In genomic region chr2:18987592-18988073, GRCh38 we compare ENCODE assay signal across 9 cellular contexts.
DNase-seq lines count a peak whose midpoint lies in the region; ATAC-seq and TF ChIP-seq lines count a peak whose summit lies in the region.
"Had no signal": no experiment of that assay in that cellular context is flagged by ENCODE, and none has a peak within 500 bp of the region (broad histone marks: within the 10 kb centered on the region; RNA-seq: fewer than 3 reads in every experiment).

No MANE protein-coding gene starts in this region.

- 0 out of 2 replicates have a peak overlapping the region, but pooled peaks have one; percentile 11 for H3K9ac ChIP-seq in GM23248

- H3F3A ChIP-seq in GM23248 (ENCODE audit: insufficient read depth) = peaks cover 36% of the 10 kb centered on the region
- H3F3A ChIP-seq in PC-9 (ENCODE audit: insufficient read depth, low read depth) = peaks cover 25% of the 10 kb centered on the region

- H2AFZ ChIP-seq in GM23248 (peak overlapping the region; percentile 23; the same call in 1 of the 2 replicates), PC-9 (no peak overlapping the region)

- CTCF ChIA-PET in PC-9 (lab: Charles Lee) = no interaction called here

- H3K9me3 ChIP-seq in GM23248 (ENCODE audit: low read depth) = no peaks in the 10 kb centered on the region
- H3K9me3 ChIP-seq in PC-9 (ENCODE audit: insufficient read depth, low read depth) = peaks cover 10% of the 10 kb centered on the region; the same call in 1 of the 2 replicates
- H3K9me3 ChIP-seq: HAP-1 had no signal

- H3K9me2 ChIP-seq in GM23248 (ENCODE audit: insufficient read depth) (no peaks in the 10 kb centered on the region; the same call in 1 of the 2 replicates), PC-9 (ENCODE audit: insufficient read depth) (no peaks in the 10 kb centered on the region)

- peak overlapping the region; percentile 26; the same call in 1 of the 2 replicates for H3K4me3 ChIP-seq in GM23248
- H3K4me3 ChIP-seq in PC-9 = no peak overlapping the region
- no peak overlapping the region for H3K4me3 ChIP-seq in coronary artery
- H3K4me3 ChIP-seq: HAP-1 had no signal

- peaks cover 54% of the 10 kb centered on the region for H3K4me1 ChIP-seq in GM23248 (ENCODE audit: insufficient read depth)
- H3K4me1 ChIP-seq in PC-9 (replicated peaks; ENCODE audit: insufficient read depth) = peaks cover 35% of the 10 kb centered on the region
- H3K4me1 ChIP-seq: HAP-1 had no signal

- peak overlapping the region; percentile 33 for H3K27ac ChIP-seq in GM23248
- no peak overlapping the region for H3K27ac ChIP-seq in PC-9
- H3K27ac ChIP-seq in coronary artery = no peak overlapping the region

- no peaks in the 10 kb centered on the region for H3K27me3 ChIP-seq in GM23248 (replicated peaks; ENCODE audit: insufficient read depth)
- no peaks in the 10 kb centered on the region for H3K27me3 ChIP-seq in PC-9 (ENCODE audit: insufficient read depth, low read depth)

- POLR2A ChIA-PET in PC-9 (lab: Charles Lee; ENCODE audit: unreplicated experiment) = interaction anchor here (0.6 kb wide), 1 partner anchor 153 kb away, joined by 5 read pairs; no protein-coding TSS in a partner anchor

- H3K36me3 ChIP-seq in GM23248 (ENCODE audit: low read depth) = no peaks in the 10 kb centered on the region
- H3K36me3 ChIP-seq in PC-9 (ENCODE audit: low read depth) = no peaks in the 10 kb centered on the region
- H3K36me3 ChIP-seq: HAP-1 had no signal

- H3K4me2 ChIP-seq in GM23248 (ENCODE audit: unreplicated experiment) (peak overlapping the region; percentile 59), PC-9 (no peak overlapping the region)

- H3K79me2 ChIP-seq in GM23248 (ENCODE audit: insufficient read depth) (no peaks in the 10 kb centered on the region), PC-9 (ENCODE audit: low read depth) (no peaks in the 10 kb centered on the region)

- intact Hi-C loops in PC-9 (cut with micrococcal nuclease; ENCODE audit: unreplicated experiment) = no loop called here

- BruUV-seq in PC-9 (replicated peaks; lab: Mats Ljungman, UMichigan) = no TSS peak

- TF ChIP-seq CTCF in PC-9 (conservative IDR thresholded peaks at IDR 0.05) (no peak), coronary artery (IDR thresholded peaks at IDR 0.05) (no peak)

- no peak for ATAC-seq in HG02759 (IDR thresholded peaks at IDR 0.05; ENCODE audit: unreplicated experiment)

- 1 to 2% methylated on average over 4 of the region's 4 CpGs for WGBS in GM23248 (ENCODE audit: low coverage in 1 of 2, low lambda C conversion rate in 2 of 2, missing lambda C conversion rate in 2 of 2), 2 experiments

- H4K20me1 ChIP-seq in GM23248 (ENCODE audit: insufficient read depth) = no peaks in the 10 kb centered on the region
- no peaks in the 10 kb centered on the region for H4K20me1 ChIP-seq in PC-9 (ENCODE audit: insufficient read depth)

- DNase-seq in GM23248 (peak; percentile 95), PC-9 (peak; percentile 60 to 68), fibroblast of the conjunctiva (ENCODE audit: low read depth) (peak; percentile 82), putamen (ENCODE audit: low spot score) (peak; percentile 54), coronary artery (ENCODE audit: low spot score) (no peak), Kasumi-1 (lab: John Stamatoyannopoulos, UW) (no peak)
- no peak for DNase-seq in activated CD4-positive, alpha-beta T cell treated with anti-CD3 and anti-CD28 coated beads for 4 hours

- in situ Hi-C loops in GM23248 (cut with MboI) = no loop called here

Comparison
In these comparisons a context has a peak if more than half of its experiments do, and no peak if none do; other contexts are left out.
1. DNase-seq: peak in GM23248 (single experiment), PC-9 (2 of 2), fibroblast of the conjunctiva (single experiment) and putamen (single experiment); none in coronary artery (single experiment), activated CD4-positive, alpha-beta T cell treated with anti-CD3 and anti-CD28 coated beads for 4 hours (0 of 2) and Kasumi-1 (0 of 2).